8 cellular contexts compared by ENCODE assay signal in the genomic region with DNA sequence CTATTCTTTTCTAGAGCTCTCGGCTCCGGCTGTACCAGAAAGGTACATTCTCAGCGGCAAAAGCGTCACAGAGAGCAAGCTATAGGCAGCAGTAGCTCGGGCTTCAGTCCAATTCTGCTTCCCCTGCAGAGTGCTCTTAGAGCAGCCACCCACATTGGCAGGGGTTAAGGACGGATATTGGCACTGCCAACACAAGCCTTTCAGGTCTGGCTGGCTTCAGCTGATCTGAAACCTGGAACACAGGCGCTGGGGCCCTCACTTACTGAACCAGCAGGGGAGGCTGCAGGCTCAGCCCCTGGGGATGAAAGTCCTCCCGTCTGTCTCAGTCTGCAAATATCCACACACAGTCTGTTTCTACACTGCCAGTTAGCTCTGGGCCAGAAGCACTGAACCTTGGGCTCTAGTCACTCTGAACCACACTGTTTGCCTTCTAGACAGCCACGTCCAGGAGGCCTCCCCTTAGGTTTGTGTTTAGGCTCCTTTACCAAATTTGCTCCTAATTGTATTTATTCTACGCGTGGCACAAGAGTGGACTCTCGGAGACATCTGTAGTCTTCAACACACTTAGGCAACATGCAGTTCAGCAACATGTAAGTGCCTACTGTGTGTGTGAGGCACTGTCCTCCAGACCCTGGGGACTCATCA. TPM values are rescaled to one million over a fixed set of nuclear protein-coding genes. Genes with fewer than 3 reads are reported as not detected.
DNase-seq lines count a peak whose midpoint lies in the region; ATAC-seq and TF ChIP-seq lines count a peak whose summit lies in the region.

No MANE protein-coding gene starts in this region.

- peaks cover 22% of the 10 kb centered on the region for H3K4me1 ChIP-seq in HUES48 (ENCODE audit: control insufficient read depth, insufficient read depth, low read length)
- H3K4me1 ChIP-seq in aorta (ENCODE audit: control insufficient read depth in 1 of 2, insufficient read depth in 2 of 2, low read length in 2 of 2): peaks cover 0 to 1% of the 10 kb centered on the region in 2 donors

- DNase-seq in brain microvascular endothelial cell (peak; percentile 82), aorta (peak; percentile 80 to 84), NCI-H1048 (lab: John Stamatoyannopoulos, UW) (no peak)

- H3K27ac ChIP-seq in 22Rv1 (no peak overlapping the region), HUES48 (ENCODE audit: low read depth, low read length) (peak overlapping the region; percentile 32), brain microvascular endothelial cell (peak overlapping the region; percentile 3), layer of hippocampus (ENCODE audit: low read depth, low read length) (peak overlapping the region; percentile 30), aorta (ENCODE audit: low read depth in 1 of 2, low read length in 2 of 2) (no peak overlapping the region)

- H3K27me3 ChIP-seq in HUES48 (ENCODE audit: control insufficient read depth, insufficient read depth, low read length): no peaks in the 10 kb centered on the region
- H3K27me3 ChIP-seq in brain microvascular endothelial cell (replicated peaks): no peaks in the 10 kb centered on the region
- no peaks in the 10 kb centered on the region for H3K27me3 ChIP-seq in layer of hippocampus (ENCODE audit: control insufficient read depth, insufficient read depth, low read length)
- no peaks in the 10 kb centered on the region for H3K27me3 ChIP-seq in aorta (ENCODE audit: control insufficient read depth in 1 of 2, insufficient read depth in 2 of 2, low read length in 1 of 2)

- ATAC-seq in aorta (ENCODE audit: low FRiP score) (peak; percentile 69), GM21529 (IDR thresholded peaks at IDR 0.05; ENCODE audit: unreplicated experiment) (no peak), GM19395 (IDR thresholded peaks at IDR 0.05; ENCODE audit: unreplicated experiment) (no peak)

- intact Hi-C loops in aorta (cut with DNase I): loop anchor here (1.0 to 5.0 kb wide), 2 partner anchors 147 to 149 kb away; no protein-coding TSS in a partner anchor

- H3K9me3 ChIP-seq in HUES48 (ENCODE audit: control insufficient read depth, insufficient read depth, low read length) (no peaks in the 10 kb centered on the region), aorta (ENCODE audit: control insufficient read depth, low read length) (no peaks in the 10 kb centered on the region)

- H3K4me3 ChIP-seq in HUES48 (ENCODE audit: low read depth, low read length) (no peak overlapping the region), brain microvascular endothelial cell (ENCODE audit: low read depth, low read length) (no peak overlapping the region), aorta (ENCODE audit: low read length in 2 of 2) (no peak overlapping the region)

- H3K9ac ChIP-seq in HUES48 (ENCODE audit: low read depth, low read length): no peak overlapping the region; the same call in 1 of the 2 replicates

- TF ChIP-seq CTCF in 22Rv1 (IDR thresholded peaks at IDR 0.05) (peak; percentile 19), brain microvascular endothelial cell (IDR thresholded peaks at IDR 0.05; ENCODE audit: low read depth, low read length, missing control alignments) (peak; percentile 87)

- in situ Hi-C loops in brain microvascular endothelial cell (cut with HindIII; ENCODE audit: low pct_ligation_motif_present, low sequenced_read_pairs): no loop called here

- WGBS in aorta, 2 donors: 16 to 24% methylated on average over 12 of the region's 12 CpGs

- H3K36me3 ChIP-seq in HUES48 (ENCODE audit: control insufficient read depth, insufficient read depth, low read length) (no peaks in the 10 kb centered on the region), brain microvascular endothelial cell (replicated peaks) (peaks cover 2% of the 10 kb centered on the region), aorta (ENCODE audit: control insufficient read depth in 1 of 2, insufficient read depth in 2 of 2, low read length in 1 of 2) (no peaks in the 10 kb centered on the region)

RNA-seq across cellular contexts. Expression of a gene that starts 40.1 kb away (rescaled TPM):
- 10 to 100 TPM; 27.2 to 69.2 TPM for total RNA-seq in aorta
- polyA plus RNA-seq in aorta: 1 to 10 TPM; 1.1 to 2.1 TPM

RNA-seq across cellular contexts. Expression of a gene that starts 53.2 kb away (rescaled TPM):
- total RNA-seq in aorta: 10 to 100 TPM; 14.2 to 19.8 TPM
- polyA plus RNA-seq in aorta: 10 to 100 TPM; 20.3 to 54.0 TPM

Comparison
In these comparisons a context has a peak if more than half of its experiments do, and no peak if none do; other contexts are left out.
1. H3K27ac ChIP-seq: peak in HUES48 (single experiment), brain microvascular endothelial cell (single experiment) and layer of hippocampus (single experiment); none in 22Rv1 (single experiment) and aorta (0 of 2).